Comparison of ENCODE assay signal across 23 cellular contexts in genomic region chr5:181070523-181070922, GRCh38. TPM values are rescaled to one million over a fixed set of nuclear protein-coding genes. Genes with fewer than 3 reads are reported as not detected.
DNase-seq lines count a peak whose midpoint lies in the region; ATAC-seq and TF ChIP-seq lines count a peak whose summit lies in the region.
"Had no signal": no experiment of that assay in that cellular context is flagged by ENCODE, and none has a peak within 500 bp of the region (broad histone marks: within the 10 kb centered on the region; RNA-seq: fewer than 3 reads in every experiment).

No MANE protein-coding gene starts in this region.

- H3K4me1 Mint-ChIP-seq in activated CD8-positive, alpha-beta memory T cell treated with anti-CD3 and anti-CD28 coated beads, Interleukin-2, amount 10 ng/mL, durations not matched to agents 7 days and 5 days, result no peaks in the 10 kb centered on the region
- peaks cover 11% of the 10 kb centered on the region for H3K4me1 Mint-ChIP-seq in WTC11
- peaks cover 3% of the 10 kb centered on the region for H3K4me1 Mint-ChIP-seq in T-helper 17 cell
- H3K4me1 Mint-ChIP-seq: CD14-positive monocyte had no signal

- no peaks in the 10 kb centered on the region for H3K9me3 Mint-ChIP-seq in activated CD8-positive, alpha-beta memory T cell treated with anti-CD3 and anti-CD28 coated beads, Interleukin-2, amount 10 ng/mL, durations not matched to agents 7 days and 5 days (ENCODE audit: low read depth)
- peaks cover 31% of the 10 kb centered on the region for H3K9me3 Mint-ChIP-seq in WTC11

- CTCF ChIA-PET in activated CD8-positive, alpha-beta memory T cell treated with anti-CD3 and anti-CD28 coated beads, Interleukin-2, amount 10 ng/mL, durations not matched to agents 7 days and 5 days (lab: Charles Lee), result no interaction called here
- CTCF ChIA-PET in WTC11 (lab: Charles Lee), result interaction anchor here (0.9 to 1.6 kb wide), 3 partner anchors 18 to 202 kb away, joined by 3 to 12 read pairs (median 3); no protein-coding TSS in a partner anchor

- H3K27me3 ChIP-seq in iPS-20b (ENCODE audit: insufficient read depth, low read length), result peaks cover 31% of the 10 kb centered on the region
- H3K27me3 ChIP-seq: SJSA1 had no signal

- no peaks in the 10 kb centered on the region for H3K36me3 Mint-ChIP-seq in activated CD8-positive, alpha-beta memory T cell treated with anti-CD3 and anti-CD28 coated beads, Interleukin-2, amount 10 ng/mL, durations not matched to agents 7 days and 5 days
- H3K36me3 Mint-ChIP-seq in WTC11 (peaks cover 5% of the 10 kb centered on the region; the same call in 1 of the 2 replicates), T-helper 17 cell (ENCODE audit: low read depth) (peaks cover 2% of the 10 kb centered on the region)
- H3K36me3 Mint-ChIP-seq: CD14-positive monocyte had no signal

- POLR2A ChIA-PET in WTC11 (lab: Charles Lee), result no interaction called here

- peak; percentile 16 for DNase-seq in activated CD8-positive, alpha-beta memory T cell treated with anti-CD3 and anti-CD28 coated beads, Interleukin-2, amount 10 ng/mL, durations not matched to agents 7 days and 5 days
- DNase-seq in activated CD8-positive, alpha-beta memory T cell treated with anti-CD3 and anti-CD28 coated beads, Interleukin-2, amount 50 U/mL, for 4 hours, result no peak
- DNase-seq in WTC11 (ENCODE audit: low spot score) (no peak), AG08396 (ENCODE audit: low spot score) (no peak), kidney glomerular epithelial cell (lab: John Stamatoyannopoulos, UW) (no peak), T-helper 17 cell (no peak)
- DNase-seq: MG63, NCI-H1417, NCI-H1694 treated with DMSO at 0.1 percent for 48 hours, NCI-H2081 treated with DMSO at 0.1 percent for 48 hours, NCI-H446, NCI-H526, OCI-M1 had no signal

- H3K9ac ChIP-seq in iPS-20b (ENCODE audit: low read depth, low read length), result no peak overlapping the region; the same call in 1 of the 2 replicates
- H3K9ac ChIP-seq: GM23248 had no signal

- no peaks in the 10 kb centered on the region for H3K36me3 ChIP-seq in iPS-20b (ENCODE audit: insufficient read depth, low read depth, low read length)
- H3K36me3 ChIP-seq: MG63, SJSA1 had no signal

- peaks cover 37% of the 10 kb centered on the region for H3K27me3 Mint-ChIP-seq in activated CD8-positive, alpha-beta memory T cell treated with anti-CD3 and anti-CD28 coated beads, Interleukin-2, amount 10 ng/mL, durations not matched to agents 7 days and 5 days
- H3K27me3 Mint-ChIP-seq in WTC11 (ENCODE audit: low read depth) (peaks cover 39% of the 10 kb centered on the region), T-helper 17 cell (peaks cover 67% of the 10 kb centered on the region)

- peak overlapping the region; percentile 65; the same call in 1 of the 2 replicates for H3K4me3 ChIP-seq in iPS-20b (ENCODE audit: low read length)
- H3K4me3 ChIP-seq: K562, MG63, SJSA1 had no signal

- ATAC-seq in activated CD8-positive, alpha-beta memory T cell treated with anti-CD3 and anti-CD28 coated beads, Interleukin-2, amount 10 ng/mL, durations not matched to agents 7 days and 5 days, result no peak
- ATAC-seq in WTC11, result peak; percentile 15; the same call in 1 of the 2 replicates
- no peak for ATAC-seq in T-helper 17 cell
- no peak for ATAC-seq in esophagus mucosa
- ATAC-seq: Right ventricle myocardium inferior had no signal

- 0 out of 2 replicates have a peak, but pooled peaks cover 4% of the 10 kb centered on the region for H3K9me3 ChIP-seq in iPS-20b (ENCODE audit: insufficient read depth, low read depth, low read length)
- no peaks in the 10 kb centered on the region for H3K9me3 ChIP-seq in T-helper 17 cell (ENCODE audit: control insufficient read depth, low read length, poor library complexity, severe bottlenecking)
- H3K9me3 ChIP-seq: MG63, SJSA1 had no signal

- no peak for TF ChIP-seq CTCF in WTC11 (IDR thresholded peaks at IDR 0.05)

- H3K27ac Mint-ChIP-seq in activated CD8-positive, alpha-beta memory T cell treated with anti-CD3 and anti-CD28 coated beads, Interleukin-2, amount 10 ng/mL, durations not matched to agents 7 days and 5 days, result no peak overlapping the region
- no peak overlapping the region for H3K27ac Mint-ChIP-seq in WTC11
- H3K27ac Mint-ChIP-seq in T-helper 17 cell, result no peak overlapping the region
- H3K27ac Mint-ChIP-seq: B cell, CD14-positive monocyte had no signal

- no peak overlapping the region for H3K4me3 Mint-ChIP-seq in activated CD8-positive, alpha-beta memory T cell treated with anti-CD3 and anti-CD28 coated beads, Interleukin-2, amount 10 ng/mL, durations not matched to agents 7 days and 5 days
- H3K4me3 Mint-ChIP-seq in WTC11 (peak overlapping the region; percentile 61), T-helper 17 cell (no peak overlapping the region)
- H3K4me3 Mint-ChIP-seq: B cell had no signal

- no peaks in the 10 kb centered on the region; the same call in 1 of the 2 replicates for H3K4me1 ChIP-seq in iPS-20b (ENCODE audit: insufficient read depth, low read length)
- H3K4me1 ChIP-seq: SJSA1 had no signal

- no peak overlapping the region for H3K27ac ChIP-seq in iPS-20b (ENCODE audit: low read length)
- H3K27ac ChIP-seq: GM23248, SJSA1 had no signal

TF ChIP-seq in WTC11, 78 proteins besides CTCF, POLR2A, EP300 and RAD21:
- TF ChIP-seq MAX (CRISPR knock-in tag; IDR thresholded peaks at IDR 0.05) (0 out of 2 replicates have a peak, but pooled peaks have one; percentile 10), ZBTB43 (CRISPR knock-in tag; IDR thresholded peaks at IDR 0.05) (no peak)

RNA-seq across cellular contexts. Expression of gene BTNL9, which starts 30.5 kb away (rescaled TPM):
- not detected for total RNA-seq in activated CD8-positive, alpha-beta memory T cell treated with anti-CD3 and anti-CD28 coated beads, Interleukin-2, amount 10 ng/mL, durations not matched to agents 7 days and 5 days
- total RNA-seq in WTC11 (2021) (1.6 to 3.4 TPM (median 1.8 TPM) in 3 replicates), T-helper 17 cell (1 to 10 TPM in 1 of 2 donors, not detected in 1; 1.8 TPM), esophagus mucosa (2.5 TPM)
- total RNA-seq: A172, GM23248, LHCN-M2, SJSA1 had no signal
